In the genomic region with DNA sequence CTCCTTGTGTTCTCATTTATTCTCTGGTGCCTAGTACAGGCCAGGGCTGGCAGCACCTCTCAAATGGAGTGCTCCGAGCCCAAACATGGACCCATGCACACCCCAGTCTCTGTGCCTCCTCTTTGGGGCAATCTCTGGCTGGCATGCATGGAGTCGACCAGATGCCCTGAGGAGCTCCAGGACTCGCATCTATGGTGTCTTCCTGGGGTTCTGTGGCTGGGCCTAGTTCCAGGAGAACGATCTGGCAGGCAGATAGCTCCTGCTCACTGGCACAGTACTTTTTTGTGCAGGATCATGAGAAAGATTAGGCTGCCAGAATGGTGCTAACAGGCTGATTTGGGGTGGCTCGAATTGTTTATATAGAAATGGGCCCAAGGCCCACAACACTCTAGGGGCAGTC, we compare ENCODE assay signal across 17 cellular contexts.
DNase-seq lines count a peak whose midpoint lies in the region; ATAC-seq, FAIRE-seq and TF ChIP-seq lines count a peak whose summit lies in the region.
"Had no signal": no experiment of that assay in that cellular context is flagged by ENCODE, and none has a peak within 500 bp of the region (broad histone marks: within the 10 kb centered on the region; RNA-seq: fewer than 3 reads in every experiment).

No MANE protein-coding gene starts in this region.

- peak; percentile 18; the same call in 1 of the 3 replicates for ATAC-seq in SK-N-SH treated with all-trans-retinoic acid at 6 μM for 48 hours
- ATAC-seq in GM18870 (IDR thresholded peaks at IDR 0.05; ENCODE audit: unreplicated experiment): no peak
- ATAC-seq: HCT116 had no signal

- H3K27ac ChIP-seq in SK-N-SH (ENCODE audit: low read depth in 2 of 2, low read length in 1 of 2) (peak overlapping the region in 1 of 2 experiments; percentile 25; a peak in 1 of 4 replicates), adrenal gland (no peak overlapping the region)
- H3K27ac ChIP-seq: BLaER1 treated with 17β-estradiol and CSF1 and Interleukin-3, amounts not matched to agents 10 nM and 100 nM; GM23248 had no signal

- no peak for FAIRE-seq in HTR-8/SVneo (lab: Jason Lieb, UNC)
- FAIRE-seq: H54 had no signal

- WGBS in SK-N-SH (ENCODE audit: low lambda C conversion rate): 35% methylated on average over 2 of the region's 5 CpGs
- WGBS in adrenal gland, 4 donors: 41 to 96% (median 72%) methylated on average over 3 to 5 of the region's 5 CpGs

- H3K36me3 ChIP-seq in SK-N-SH (replicated peaks in 1 of 2; ENCODE audit: control insufficient read depth in 1 of 2, insufficient read depth in 2 of 2, low read length in 1 of 2) (no peaks in the 10 kb centered on the region), adrenal gland (replicated peaks in 1 of 2) (no peaks in the 10 kb centered on the region)
- H3K36me3 ChIP-seq: BLaER1 treated with 17β-estradiol and CSF1 and Interleukin-3, amounts not matched to agents 10 nM and 100 nM had no signal

- DNase-seq in SK-N-SH (no peak), RPMI7951 (ENCODE audit: low read depth) (peak; percentile 47), mesenteric fat pad (ENCODE audit: low spot score) (peak; percentile 55), adrenal gland (no peak), DMS79 treated with DMSO at 0.1 percent for 48 hours (lab: John Stamatoyannopoulos, UW) (no peak), HTR-8/SVneo (ENCODE audit: insufficient read length, low spot score) (no peak)
- DNase-seq: ACHN; CD4-positive, CD25-positive, alpha-beta regulatory T cell; DMS79; EL; GDM1; GM23248 had no signal

- H3K9ac ChIP-seq in SK-N-SH: no peak overlapping the region
- H3K9ac ChIP-seq: BLaER1 treated with 17β-estradiol and CSF1 and Interleukin-3, amounts not matched to agents 10 nM and 100 nM; GM23248 had no signal

- H3K9me3 ChIP-seq in SK-N-SH (no peaks in the 10 kb centered on the region), adrenal gland (replicated peaks in 1 of 3) (no peaks in the 10 kb centered on the region)

- no peaks in the 10 kb centered on the region for H3K9me2 ChIP-seq in SK-N-SH

- no peak for TF ChIP-seq EP300 in SK-N-SH (IDR thresholded peaks at IDR 0.05; ENCODE audit: borderline replicate concordance in 1 of 2, low read depth in 1 of 2, low read length in 1 of 2)

- H3K4me1 ChIP-seq in SK-N-SH (ENCODE audit: control insufficient read depth in 1 of 2, insufficient read depth in 2 of 2, low read depth in 1 of 2, low read length in 1 of 2): peaks cover 0 to 19% of the 10 kb centered on the region in 2 experiments; a peak in 1 of 4 replicates
- no peaks in the 10 kb centered on the region for H3K4me1 ChIP-seq in adrenal gland (replicated peaks in 1 of 2)
- H3K4me1 ChIP-seq: BLaER1 treated with 17β-estradiol and CSF1 and Interleukin-3, amounts not matched to agents 10 nM and 100 nM had no signal

- TF ChIP-seq POLR2A in adrenal gland (IDR thresholded peaks at IDR 0.05): no peak

- intact Hi-C loops in adrenal gland (cut with DNase I): no loop called here

- CTCF ChIA-PET in SK-N-SH (lab: Yijun Ruan, JAX): interaction anchor here (1.5 to 5.1 kb wide), 3 partner anchors 14 to 414 kb away, joined by 3 to 28 read pairs (median 9); no protein-coding TSS in a partner anchor

- no peaks in the 10 kb centered on the region for H4K20me1 ChIP-seq in SK-N-SH (ENCODE audit: insufficient read depth)

- H3K79me2 ChIP-seq in SK-N-SH (ENCODE audit: insufficient read depth): no peaks in the 10 kb centered on the region

- H3F3A ChIP-seq in SK-N-SH (replicated peaks; ENCODE audit: insufficient read depth): no peaks in the 10 kb centered on the region

- no peak overlapping the region for H3K4me2 ChIP-seq in SK-N-SH
- H3K4me2 ChIP-seq: BLaER1 treated with 17β-estradiol and CSF1 and Interleukin-3, amounts not matched to agents 10 nM and 100 nM had no signal

- no peak overlapping the region for H2AFZ ChIP-seq in SK-N-SH (ENCODE audit: low read depth)
- H2AFZ ChIP-seq: GM23248 had no signal

- H3K27me3 ChIP-seq in SK-N-SH (ENCODE audit: insufficient read depth): no peaks in the 10 kb centered on the region; the same call in 1 of the 2 replicates
- H3K27me3 ChIP-seq in adrenal gland: peaks cover 22% of the 10 kb centered on the region

- no peak overlapping the region for H3K4me3 ChIP-seq in SK-N-SH (ENCODE audit: low read depth in 2 of 2, low read length in 1 of 2)
- no peak overlapping the region for H3K4me3 ChIP-seq in adrenal gland
- H3K4me3 ChIP-seq: BLaER1 treated with 17β-estradiol and CSF1 and Interleukin-3, amounts not matched to agents 10 nM and 100 nM; GM23248 had no signal

- no peak for TF ChIP-seq RAD21 in SK-N-SH (IDR thresholded peaks at IDR 0.05; ENCODE audit: low read length)

- TF ChIP-seq CTCF in SK-N-SH (IDR thresholded peaks at IDR 0.05) (no peak), adrenal gland (IDR thresholded peaks at IDR 0.05) (no peak)

- POLR2A ChIA-PET in SK-N-SH (lab: Yijun Ruan, JAX): interaction anchor here (2.1 kb wide), 1 partner anchor 409 kb away, joined by 6 read pairs; the partner anchor contains the start of gene EFNB1

TF ChIP-seq in SK-N-SH treated with all-trans-retinoic acid at 6 μM for 48 hours, 23 proteins besides CTCF, POLR2A, EP300 and RAD21 (continues in another document):
- no peak for TF ChIP-seq ZNF565 (CRISPR knock-in tag; conservative IDR thresholded peaks at IDR 0.05; ENCODE audit: low read depth)
- TF ChIP-seq CREB5 (CRISPR knock-in tag; IDR thresholded peaks at IDR 0.05; ENCODE audit: low read depth): no peak
- TF ChIP-seq ZFP3 (CRISPR knock-in tag; IDR thresholded peaks at IDR 0.05): no peak
- no peak for TF ChIP-seq PPARA (CRISPR knock-in tag; IDR thresholded peaks at IDR 0.05; ENCODE audit: borderline replicate concordance)
- TF ChIP-seq SNAI2 (CRISPR knock-in tag; IDR thresholded peaks at IDR 0.05): no peak
- TF ChIP-seq TOX (CRISPR knock-in tag; IDR thresholded peaks at IDR 0.05; ENCODE audit: borderline replicate concordance): no peak
- TF ChIP-seq PATZ1 (CRISPR knock-in tag; IDR thresholded peaks at IDR 0.05; ENCODE audit: borderline replicate concordance): no peak

TF ChIP-seq in SK-N-SH, 30 proteins besides CTCF, POLR2A, EP300 and RAD21:
- TF ChIP-seq, protein P1, sequence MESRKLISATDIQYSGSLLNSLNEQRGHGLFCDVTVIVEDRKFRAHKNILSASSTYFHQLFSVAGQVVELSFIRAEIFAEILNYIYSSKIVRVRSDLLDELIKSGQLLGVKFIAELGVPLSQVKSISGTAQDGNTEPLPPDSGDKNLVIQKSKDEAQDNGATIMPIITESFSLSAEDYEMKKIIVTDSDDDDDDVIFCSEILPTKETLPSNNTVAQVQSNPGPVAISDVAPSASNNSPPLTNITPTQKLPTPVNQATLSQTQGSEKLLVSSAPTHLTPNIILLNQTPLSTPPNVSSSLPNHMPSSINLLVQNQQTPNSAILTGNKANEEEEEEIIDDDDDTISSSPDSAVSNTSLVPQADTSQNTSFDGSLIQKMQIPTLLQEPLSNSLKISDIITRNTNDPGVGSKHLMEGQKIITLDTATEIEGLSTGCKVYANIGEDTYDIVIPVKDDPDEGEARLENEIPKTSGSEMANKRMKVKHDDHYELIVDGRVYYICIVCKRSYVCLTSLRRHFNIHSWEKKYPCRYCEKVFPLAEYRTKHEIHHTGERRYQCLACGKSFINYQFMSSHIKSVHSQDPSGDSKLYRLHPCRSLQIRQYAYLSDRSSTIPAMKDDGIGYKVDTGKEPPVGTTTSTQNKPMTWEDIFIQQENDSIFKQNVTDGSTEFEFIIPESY (IDR thresholded peaks at IDR 0.05; ENCODE audit: borderline replicate concordance, low read depth): no peak
- TF ChIP-seq CHD2 (IDR thresholded peaks at IDR 0.05; ENCODE audit: low read length, partially characterized antibody) (no peak), NFIC (IDR thresholded peaks at IDR 0.05; ENCODE audit: borderline replicate concordance) (no peak), TCF12 (IDR thresholded peaks at IDR 0.05) (no peak), FOXM1 (IDR thresholded peaks at IDR 0.05; ENCODE audit: low read depth) (no peak), RXRA (IDR thresholded peaks at IDR 0.05; ENCODE audit: borderline replicate concordance, low read depth) (no peak), POLR2AphosphoS5 (IDR thresholded peaks at IDR 0.05; ENCODE audit: low read depth, low read length) (no peak), YY1 (IDR thresholded peaks at IDR 0.05; ENCODE audit: low read depth) (no peak), RCOR1 (IDR thresholded peaks at IDR 0.05; ENCODE audit: low read length) (no peak), PBX3 (IDR thresholded peaks at IDR 0.05) (no peak), SIN3A (IDR thresholded peaks at IDR 0.05; ENCODE audit: borderline replicate concordance, low read depth, low read length) (no peak)
- TF ChIP-seq, protein P2, sequence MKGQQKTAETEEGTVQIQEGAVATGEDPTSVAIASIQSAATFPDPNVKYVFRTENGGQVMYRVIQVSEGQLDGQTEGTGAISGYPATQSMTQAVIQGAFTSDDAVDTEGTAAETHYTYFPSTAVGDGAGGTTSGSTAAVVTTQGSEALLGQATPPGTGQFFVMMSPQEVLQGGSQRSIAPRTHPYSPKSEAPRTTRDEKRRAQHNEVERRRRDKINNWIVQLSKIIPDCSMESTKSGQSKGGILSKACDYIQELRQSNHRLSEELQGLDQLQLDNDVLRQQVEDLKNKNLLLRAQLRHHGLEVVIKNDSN (IDR thresholded peaks at IDR 0.05; ENCODE audit: borderline replicate concordance, low read depth): no peak
TF ChIP-seq in SK-N-SH: peak in this region for 0.

Comparison
In these comparisons a context has a peak if more than half of its experiments do, and no peak if none do; other contexts are left out.
1. DNase-seq: peak in RPMI7951 (single experiment) and mesenteric fat pad (single experiment); none in SK-N-SH (single experiment), adrenal gland (0 of 7), DMS79 treated with DMSO at 0.1 percent for 48 hours (single experiment) and HTR-8/SVneo (single experiment).